In genomic region chr21:39685991-39686390, GRCh38 we compare ENCODE assay signal across 29 cellular contexts. TPM values are rescaled to one million over a fixed set of nuclear protein-coding genes. Genes with fewer than 3 reads are reported as not detected.
"Had no signal": no experiment of that assay in that cellular context is flagged by ENCODE, and none has a peak within 500 bp of the region (broad histone marks: within the 10 kb centered on the region; RNA-seq: fewer than 3 reads in every experiment).

No MANE protein-coding gene starts in this region.

- DNase-seq: activated CD4-positive, alpha-beta memory T cell treated with anti-CD3 and anti-CD28 coated beads for 36 hours; activated CD4-positive, alpha-beta T cell treated with anti-CD3 and anti-CD28 coated beads, Interleukin-2, amount 10 ng/mL, durations not matched to agents 7 days and 5 days; activated CD4-positive, CD25-positive, alpha-beta regulatory T cell; activated CD8-positive, alpha-beta memory T cell treated with anti-CD3 and anti-CD28 coated beads for 24 hours; activated gamma-delta T cell; activated naive CD4-positive, alpha-beta T cell treated with anti-CD3 and anti-CD28 coated beads for 36 hours; activated T-cell treated with anti-CD3 and anti-CD28 coated beads, Interleukin-2, amount 50 U/mL, for 4 hours; amygdala; brain microvascular endothelial cell; MG63; NCI-H1105; NCI-H1436; NCI-H1694 treated with DMSO at 0.1 percent for 48 hours; NCI-H2029 treated with DMSO at 0.1 percent for 48 hours; NCI-H345; NCI-H510A; NCI-H526 treated with DMSO at 0.1 percent for 48 hours; NCI-H82; Right ventricle myocardium superior; SJCRH30; SW 1271 had no signal

- H3K4me3 ChIP-seq: cardiac muscle cell, MG63, SJCRH30 had no signal

- H3K27me3 ChIP-seq: brain microvascular endothelial cell, cardiac muscle cell, SJCRH30 had no signal

- H3K9me3 Mint-ChIP-seq: activated CD4-positive, alpha-beta T cell treated with anti-CD3 and anti-CD28 coated beads, Interleukin-2, amount 10 ng/mL, durations not matched to agents 7 days and 5 days; activated naive CD4-positive, alpha-beta T cell treated with anti-CD3 and anti-CD28 coated beads for 36 hours had no signal

- H3K36me3 ChIP-seq: brain microvascular endothelial cell, cardiac muscle cell, MG63, SJCRH30 had no signal

- H3K9me3 ChIP-seq: MG63, SJCRH30 had no signal

- H3K4me1 Mint-ChIP-seq: activated CD4-positive, alpha-beta T cell treated with anti-CD3 and anti-CD28 coated beads, Interleukin-2, amount 10 ng/mL, durations not matched to agents 7 days and 5 days; activated T-helper 17 cell treated with anti-CD3 and anti-CD28 coated beads, Interleukin-2, amount 50 U/mL, for 72 hours had no signal

- H3K4me1 ChIP-seq: SJCRH30 had no signal

- H3K27ac ChIP-seq: brain microvascular endothelial cell, cardiac muscle cell, RWPE1, SJCRH30 had no signal

- FAIRE-seq: astrocyte had no signal

- ATAC-seq: activated T-cell treated with anti-CD3 and anti-CD28 coated beads, Interleukin-2, amount 50 U/mL, for 4 hours; activated T-helper 17 cell treated with anti-CD3 and anti-CD28 coated beads, Interleukin-2, amount 50 U/mL, for 72 hours; SK-N-SH treated with all-trans-retinoic acid at 6 μM for 48 hours had no signal

- H3K36me3 Mint-ChIP-seq: activated CD4-positive, alpha-beta memory T cell treated with anti-CD3 and anti-CD28 coated beads for 36 hours; activated naive CD8-positive, alpha-beta T cell had no signal

- H3K27ac Mint-ChIP-seq: activated CD4-positive, alpha-beta memory T cell treated with anti-CD3 and anti-CD28 coated beads for 36 hours; activated CD4-positive, alpha-beta T cell treated with anti-CD3 and anti-CD28 coated beads, Interleukin-2, amount 10 ng/mL, durations not matched to agents 7 days and 5 days; activated naive CD4-positive, alpha-beta T cell treated with anti-CD3 and anti-CD28 coated beads for 36 hours; activated naive CD8-positive, alpha-beta T cell; activated T-helper 17 cell treated with anti-CD3 and anti-CD28 coated beads, Interleukin-2, amount 50 U/mL, for 72 hours had no signal

- H3K4me3 Mint-ChIP-seq: activated CD4-positive, alpha-beta memory T cell treated with anti-CD3 and anti-CD28 coated beads for 36 hours; activated CD4-positive, alpha-beta T cell treated with anti-CD3 and anti-CD28 coated beads, Interleukin-2, amount 10 ng/mL, durations not matched to agents 7 days and 5 days; activated naive CD4-positive, alpha-beta T cell treated with anti-CD3 and anti-CD28 coated beads for 36 hours; activated naive CD8-positive, alpha-beta T cell; activated T-cell treated with anti-CD3 and anti-CD28 coated beads, Interleukin-2, amount 50 U/mL, for 4 hours; activated T-helper 17 cell treated with anti-CD3 and anti-CD28 coated beads, Interleukin-2, amount 50 U/mL, for 72 hours had no signal

- H3K27me3 Mint-ChIP-seq: activated CD4-positive, alpha-beta memory T cell treated with anti-CD3 and anti-CD28 coated beads for 36 hours; activated CD4-positive, alpha-beta T cell treated with anti-CD3 and anti-CD28 coated beads, Interleukin-2, amount 10 ng/mL, durations not matched to agents 7 days and 5 days; activated T-helper 17 cell treated with anti-CD3 and anti-CD28 coated beads, Interleukin-2, amount 50 U/mL, for 72 hours had no signal

RNA-seq across cellular contexts. Expression of gene IGSF5, which starts 59.0 kb away (rescaled TPM):
- total RNA-seq: activated CD4-positive, alpha-beta memory T cell treated with anti-CD3 and anti-CD28 coated beads for 36 hours; activated CD4-positive, alpha-beta T cell treated with anti-CD3 and anti-CD28 coated beads, Interleukin-2, amount 10 ng/mL, durations not matched to agents 7 days and 5 days; activated naive CD4-positive, alpha-beta T cell treated with anti-CD3 and anti-CD28 coated beads for 36 hours; activated T-cell treated with anti-CD3 and anti-CD28 coated beads, Interleukin-2, amount 50 U/mL, for 4 hours; activated T-helper 17 cell treated with anti-CD3 and anti-CD28 coated beads, Interleukin-2, amount 50 U/mL, for 72 hours; OCI-LY7; T-helper 1 cell treated with Interleukin-12 subunit alpha and Interleukin-12 subunit beta and Interleukin-4 antibody, amounts not matched to agents 30 ng/mL and 1 ng/mL, for 36 hours had no signal
